1 cellular context compared by ENCODE assay signal in the genomic region with DNA sequence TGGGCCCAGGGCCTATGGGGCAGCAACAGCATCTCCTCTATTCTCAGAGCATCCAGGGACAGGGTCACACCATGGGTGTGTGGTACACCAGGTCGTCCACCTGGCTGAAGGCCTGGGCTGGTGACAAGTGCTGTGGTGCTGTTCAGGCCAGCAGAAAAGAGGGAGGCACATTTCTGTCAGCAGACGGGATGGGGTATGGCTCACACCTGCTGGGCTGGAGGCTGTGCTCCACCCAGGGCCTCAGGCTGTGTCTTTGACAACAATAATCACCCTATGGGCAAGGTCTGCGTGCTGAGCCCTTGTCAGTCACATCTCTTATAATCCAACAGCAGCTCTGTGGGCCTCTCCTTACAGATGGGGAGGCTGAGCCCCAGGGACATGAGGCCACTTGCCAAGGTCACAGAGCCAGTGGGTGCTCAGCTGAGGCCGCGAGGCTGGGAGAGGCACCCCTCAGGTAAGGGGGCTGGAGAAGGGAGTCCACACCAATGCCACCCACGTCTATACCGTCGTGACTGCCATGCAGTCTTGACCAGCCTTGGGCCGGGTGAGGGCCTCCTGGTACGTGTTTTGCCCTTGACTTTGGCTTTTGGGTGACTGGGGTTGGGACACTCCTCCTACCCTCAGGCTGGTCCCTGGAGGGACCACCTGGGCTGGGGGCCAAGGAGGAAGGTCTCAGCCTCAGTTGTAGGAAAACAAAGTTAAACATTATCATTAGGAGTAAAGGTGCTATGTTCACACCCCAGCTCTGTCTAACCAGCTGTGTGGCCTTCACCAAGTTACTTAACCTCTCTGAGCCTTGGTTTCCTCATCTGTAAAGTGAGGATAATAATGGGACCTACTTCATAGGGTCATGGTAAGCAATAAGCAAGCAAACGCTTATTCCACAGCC.
TF ChIP-seq lines count a peak whose summit lies in the region.

No MANE protein-coding gene starts in this region.

TF ChIP-seq in IMR-90, 13 proteins besides CTCF, POLR2A, EP300 and RAD21:
- TF ChIP-seq USF2 (IDR thresholded peaks at IDR 0.05; ENCODE audit: low read depth, low read length) (no peak), FOS (IDR thresholded peaks at IDR 0.05; ENCODE audit: low read depth, low read length) (no peak), CEBPB (IDR thresholded peaks at IDR 0.05; ENCODE audit: low read depth, low read length) (no peak), CHD1 (IDR thresholded peaks at IDR 0.05; ENCODE audit: low read depth, low read length) (no peak), BHLHE40 (IDR thresholded peaks at IDR 0.05; ENCODE audit: low read depth, low read length) (no peak), RCOR1 (IDR thresholded peaks at IDR 0.05; ENCODE audit: insufficient replicate concordance, low read length) (no peak), MXI1 (IDR thresholded peaks at IDR 0.05; ENCODE audit: borderline replicate concordance, low read depth, low read length) (no peak), MAZ (IDR thresholded peaks at IDR 0.05; ENCODE audit: borderline replicate concordance, low read depth, low read length) (no peak), MAFK (IDR thresholded peaks at IDR 0.05; ENCODE audit: low read depth, low read length) (no peak), SMC3 (IDR thresholded peaks at IDR 0.05; ENCODE audit: low read depth, low read length) (no peak)
- TF ChIP-seq, protein P1, sequence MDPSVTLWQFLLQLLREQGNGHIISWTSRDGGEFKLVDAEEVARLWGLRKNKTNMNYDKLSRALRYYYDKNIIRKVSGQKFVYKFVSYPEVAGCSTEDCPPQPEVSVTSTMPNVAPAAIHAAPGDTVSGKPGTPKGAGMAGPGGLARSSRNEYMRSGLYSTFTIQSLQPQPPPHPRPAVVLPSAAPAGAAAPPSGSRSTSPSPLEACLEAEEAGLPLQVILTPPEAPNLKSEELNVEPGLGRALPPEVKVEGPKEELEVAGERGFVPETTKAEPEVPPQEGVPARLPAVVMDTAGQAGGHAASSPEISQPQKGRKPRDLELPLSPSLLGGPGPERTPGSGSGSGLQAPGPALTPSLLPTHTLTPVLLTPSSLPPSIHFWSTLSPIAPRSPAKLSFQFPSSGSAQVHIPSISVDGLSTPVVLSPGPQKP (IDR thresholded peaks at IDR 0.05; ENCODE audit: borderline replicate concordance, low read depth, low read length), result no peak
